In the genomic region with DNA sequence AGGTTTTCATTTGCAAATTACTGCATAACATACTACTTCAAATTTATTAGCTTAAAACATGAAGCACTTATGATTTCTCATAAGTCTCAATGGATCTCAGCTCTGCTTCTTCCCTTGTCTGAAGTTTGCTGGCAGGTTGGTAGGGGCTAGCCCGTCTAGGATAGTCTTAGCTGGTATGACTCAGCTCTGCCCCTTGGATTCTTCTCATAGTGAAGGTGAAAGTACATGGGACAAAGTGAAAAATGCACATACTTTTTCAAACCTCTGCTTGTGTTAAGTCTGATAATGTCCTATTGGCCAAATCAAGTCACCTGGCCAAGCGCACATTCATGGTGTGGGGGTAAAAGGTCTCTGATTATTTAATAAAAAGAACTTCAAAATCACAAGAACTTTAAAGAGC, we compare ENCODE assay signal across 25 cellular contexts.
DNase-seq lines count a peak whose midpoint lies in the region; ATAC-seq, FAIRE-seq and TF ChIP-seq lines count a peak whose summit lies in the region.
"Had no signal": no experiment of that assay in that cellular context is flagged by ENCODE, and none has a peak within 500 bp of the region (broad histone marks: within the 10 kb centered on the region; RNA-seq: fewer than 3 reads in every experiment).

No MANE protein-coding gene starts in this region.

- TF ChIP-seq CTCF in astrocyte (IDR thresholded peaks at IDR 0.05; ENCODE audit: insufficient read depth, low read depth, low read length) (no peak), A673 (conservative IDR thresholded peaks at IDR 0.05; ENCODE audit: low read depth, low read length) (no peak), neural progenitor cell (IDR thresholded peaks at IDR 0.05) (no peak)

- DNase-seq in LHCN-M2 (ENCODE audit: low read depth) (peak; percentile 11), astrocyte (ENCODE audit: low read depth) (peak; percentile 3), iris pigment epithelial cell (ENCODE audit: low read depth) (peak; percentile 11), A673 (ENCODE audit: low spot score) (no peak), neural progenitor cell (ENCODE audit: low spot score) (no peak)
- DNase-seq in activated naive CD4-positive, alpha-beta T cell treated with anti-CD3 and anti-CD28 coated beads, Interleukin-2, amount 50 U/mL, for 72 hours (ENCODE audit: low spot score in 2 of 2): no peak
- DNase-seq in central memory CD4-positive, alpha-beta T cell: no peak
- DNase-seq: Calu3; CD8-positive, alpha-beta memory T cell; DMS79 treated with DMSO at 0.1 percent for 48 hours; H7; Kasumi-1; MG63; NCI-H1694; NCI-H2029 treated with DMSO at 0.1 percent for 48 hours; NCI-H526 treated with DMSO at 0.1 percent for 48 hours; Right ventricle myocardium superior; RPMI8226 had no signal

- H2AFZ ChIP-seq in astrocyte (ENCODE audit: low read depth, low read length): no peak overlapping the region
- no peak overlapping the region for H2AFZ ChIP-seq in neural progenitor cell (replicated peaks)

- no peak overlapping the region for H3K4me3 Mint-ChIP-seq in astrocyte (ENCODE audit: unreplicated experiment)
- no peak overlapping the region for H3K4me3 Mint-ChIP-seq in neural progenitor cell
- H3K4me3 Mint-ChIP-seq: B cell; CD8-positive, alpha-beta memory T cell had no signal

- no peaks in the 10 kb centered on the region for H3K36me3 ChIP-seq in astrocyte (ENCODE audit: insufficient read depth, low read length)
- no peaks in the 10 kb centered on the region for H3K36me3 ChIP-seq in A673 (ENCODE audit: insufficient read depth, low read length, poor library complexity, severe bottlenecking)
- H3K36me3 ChIP-seq in neural progenitor cell: no peaks in the 10 kb centered on the region
- H3K36me3 ChIP-seq: MG63, SJSA1 had no signal

- POLR2A ChIA-PET in A673 (lab: Charles Lee; ENCODE audit: low non-redundant PET): no interaction called here

- intact Hi-C loops in A673 (cut with micrococcal nuclease; ENCODE audit: unreplicated experiment): no loop called here

- H4K20me1 ChIP-seq in astrocyte (ENCODE audit: insufficient read depth, low read length) (no peaks in the 10 kb centered on the region), neural progenitor cell (ENCODE audit: low read depth) (no peaks in the 10 kb centered on the region)

- H3K27ac Mint-ChIP-seq in astrocyte (ENCODE audit: unreplicated experiment) (peak overlapping the region; percentile 18), neural progenitor cell (no peak overlapping the region)
- H3K27ac Mint-ChIP-seq in activated naive CD4-positive, alpha-beta T cell treated with anti-CD3 and anti-CD28 coated beads, Interleukin-2, amount 50 U/mL, for 72 hours: no peak overlapping the region
- H3K27ac Mint-ChIP-seq: B cell; CD8-positive, alpha-beta memory T cell had no signal

- H3K27me3 Mint-ChIP-seq in astrocyte (ENCODE audit: low read depth, unreplicated experiment) (no peaks in the 10 kb centered on the region), neural progenitor cell (ENCODE audit: insufficient read depth, low read depth) (no peaks in the 10 kb centered on the region)
- H3K27me3 Mint-ChIP-seq: B cell; CD8-positive, alpha-beta memory T cell had no signal

- H3K27me3 ChIP-seq in astrocyte (ENCODE audit: insufficient read depth, low read length) (no peaks in the 10 kb centered on the region), A673 (replicated peaks; ENCODE audit: insufficient read depth, low read depth, low read length, poor library complexity) (no peaks in the 10 kb centered on the region), neural progenitor cell (no peaks in the 10 kb centered on the region)
- H3K27me3 ChIP-seq: MG63, SJSA1 had no signal

- H3K36me3 Mint-ChIP-seq in astrocyte (ENCODE audit: low read depth, unreplicated experiment) (no peaks in the 10 kb centered on the region), neural progenitor cell (no peaks in the 10 kb centered on the region)
- H3K36me3 Mint-ChIP-seq in activated naive CD4-positive, alpha-beta T cell treated with anti-CD3 and anti-CD28 coated beads, Interleukin-2, amount 50 U/mL, for 72 hours: no peaks in the 10 kb centered on the region
- H3K36me3 Mint-ChIP-seq: CD8-positive, alpha-beta memory T cell had no signal

- H3K4me3 ChIP-seq in astrocyte (ENCODE audit: insufficient read depth, low read depth, low read length) (no peak overlapping the region), A673 (ENCODE audit: low read depth, low read length, poor library complexity, severe bottlenecking) (no peak overlapping the region), neural progenitor cell (no peak overlapping the region)
- H3K4me3 ChIP-seq: K562, MG63, SJSA1 had no signal

- H3K9ac ChIP-seq in astrocyte (ENCODE audit: low read length): no peak overlapping the region
- H3K9ac ChIP-seq in neural progenitor cell: no peak overlapping the region

- H3K4me2 ChIP-seq in astrocyte (ENCODE audit: low read length) (no peak overlapping the region), neural progenitor cell (no peak overlapping the region)

- CTCF ChIA-PET in A673 (lab: Charles Lee): no interaction called here

- H3K4me1 Mint-ChIP-seq in astrocyte (ENCODE audit: low read depth, unreplicated experiment) (peaks cover 8% of the 10 kb centered on the region), neural progenitor cell (no peaks in the 10 kb centered on the region)
- H3K4me1 Mint-ChIP-seq: B cell; CD8-positive, alpha-beta memory T cell had no signal

- H3K27ac ChIP-seq in astrocyte (ENCODE audit: low read depth, low read length) (no peak overlapping the region), A673 (ENCODE audit: low read depth, low read length, poor library complexity, severe bottlenecking) (no peak overlapping the region), neural progenitor cell (no peak overlapping the region)
- H3K27ac ChIP-seq: C4-2B, SJSA1 had no signal

- H3K9me3 Mint-ChIP-seq in astrocyte (ENCODE audit: unreplicated experiment): no peaks in the 10 kb centered on the region
- H3K9me3 Mint-ChIP-seq in activated naive CD4-positive, alpha-beta T cell treated with anti-CD3 and anti-CD28 coated beads, Interleukin-2, amount 50 U/mL, for 72 hours: peaks cover 4% of the 10 kb centered on the region in 2 donors
- H3K9me3 Mint-ChIP-seq in neural progenitor cell: no peaks in the 10 kb centered on the region

- no peaks in the 10 kb centered on the region for H3K9me3 ChIP-seq in astrocyte (ENCODE audit: insufficient read depth, low read depth, low read length)
- H3K9me3 ChIP-seq in A673 (ENCODE audit: low read depth, low read length, poor library complexity, severe bottlenecking): no peaks in the 10 kb centered on the region
- H3K9me3 ChIP-seq in neural progenitor cell (ENCODE audit: low read depth): no peaks in the 10 kb centered on the region
- H3K9me3 ChIP-seq: MG63, SJSA1 had no signal

- no peaks in the 10 kb centered on the region for H3F3A ChIP-seq in neural progenitor cell (ENCODE audit: low read depth)

- no peak for ATAC-seq in activated naive CD4-positive, alpha-beta T cell treated with anti-CD3 and anti-CD28 coated beads, Interleukin-2, amount 50 U/mL, for 72 hours
- ATAC-seq: HepG2, K562 had no signal

- no peak for FAIRE-seq in astrocyte (lab: Jason Lieb, UNC)
- FAIRE-seq: GM12892, GM19239, HepG2, K562 had no signal

- H3K79me2 ChIP-seq in astrocyte (ENCODE audit: insufficient read depth, low read length): no peaks in the 10 kb centered on the region
- no peaks in the 10 kb centered on the region for H3K79me2 ChIP-seq in neural progenitor cell (ENCODE audit: low read depth)

- H3K4me1 ChIP-seq in astrocyte (ENCODE audit: insufficient read depth, low read length) (no peaks in the 10 kb centered on the region), A673 (ENCODE audit: insufficient read depth, low read length, poor library complexity, severe bottlenecking) (no peaks in the 10 kb centered on the region), neural progenitor cell (no peaks in the 10 kb centered on the region)
- H3K4me1 ChIP-seq: SJSA1 had no signal

- no TSS peak for BruUV-seq in A673 (replicated peaks; lab: Mats Ljungman, UMichigan)

Comparison
In these comparisons a context has a peak if more than half of its experiments do, and no peak if none do; other contexts are left out.
1. DNase-seq: peak in LHCN-M2 (single experiment), astrocyte (single experiment) and iris pigment epithelial cell (single experiment); none in activated naive CD4-positive, alpha-beta T cell treated with anti-CD3 and anti-CD28 coated beads, Interleukin-2, amount 50 U/mL, for 72 hours (0 of 2), A673 (single experiment), central memory CD4-positive, alpha-beta T cell (single experiment) and neural progenitor cell (single experiment).